In the genomic region with DNA sequence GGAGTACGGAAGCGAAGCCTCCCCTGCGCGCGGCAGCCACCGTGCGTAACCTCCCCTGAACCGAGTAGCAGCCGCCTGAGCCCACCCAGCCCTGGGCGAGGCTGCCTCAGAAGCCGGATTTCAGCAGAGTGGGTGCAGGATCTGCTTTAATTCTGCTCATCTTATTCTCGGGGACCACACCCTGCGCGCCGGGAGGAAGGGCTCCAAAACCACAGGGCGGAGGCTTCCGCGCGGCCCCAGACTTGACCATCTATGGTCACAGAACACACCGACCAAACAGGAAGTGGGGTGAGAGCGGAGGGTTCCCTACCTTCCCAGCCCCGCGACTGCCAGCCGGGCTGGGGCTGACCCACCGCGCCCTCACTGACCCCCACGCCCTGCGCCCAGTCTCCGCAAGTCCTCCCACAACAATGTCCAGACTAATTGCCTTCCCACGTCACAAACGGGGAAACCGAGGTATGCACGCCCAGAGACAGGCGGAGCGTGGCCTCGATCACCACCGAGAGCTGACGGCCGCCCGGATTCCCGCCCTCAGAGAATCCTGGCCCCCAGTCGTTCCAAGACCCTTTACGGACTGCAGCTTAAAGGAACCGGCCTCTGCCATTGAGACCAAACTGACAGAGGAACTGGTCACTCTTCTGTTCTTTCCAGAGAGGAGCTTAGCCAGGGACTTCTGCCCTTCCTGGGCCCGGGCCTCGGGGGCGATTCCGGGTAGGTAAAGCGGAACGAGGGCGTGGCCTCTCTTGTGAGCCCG, we compare ENCODE assay signal across 1 cellular context.
A peak's percentile ranks its signal among the peaks of the same experiment; 100 is the strongest.
TF ChIP-seq lines count a peak whose summit lies in the region.

No MANE protein-coding gene starts in this region.

TF ChIP-seq in HepG2, 621 proteins besides CTCF, POLR2A, EP300 and RAD21 (continued from another document and continues in another):
- TF ChIP-seq, protein P1, sequence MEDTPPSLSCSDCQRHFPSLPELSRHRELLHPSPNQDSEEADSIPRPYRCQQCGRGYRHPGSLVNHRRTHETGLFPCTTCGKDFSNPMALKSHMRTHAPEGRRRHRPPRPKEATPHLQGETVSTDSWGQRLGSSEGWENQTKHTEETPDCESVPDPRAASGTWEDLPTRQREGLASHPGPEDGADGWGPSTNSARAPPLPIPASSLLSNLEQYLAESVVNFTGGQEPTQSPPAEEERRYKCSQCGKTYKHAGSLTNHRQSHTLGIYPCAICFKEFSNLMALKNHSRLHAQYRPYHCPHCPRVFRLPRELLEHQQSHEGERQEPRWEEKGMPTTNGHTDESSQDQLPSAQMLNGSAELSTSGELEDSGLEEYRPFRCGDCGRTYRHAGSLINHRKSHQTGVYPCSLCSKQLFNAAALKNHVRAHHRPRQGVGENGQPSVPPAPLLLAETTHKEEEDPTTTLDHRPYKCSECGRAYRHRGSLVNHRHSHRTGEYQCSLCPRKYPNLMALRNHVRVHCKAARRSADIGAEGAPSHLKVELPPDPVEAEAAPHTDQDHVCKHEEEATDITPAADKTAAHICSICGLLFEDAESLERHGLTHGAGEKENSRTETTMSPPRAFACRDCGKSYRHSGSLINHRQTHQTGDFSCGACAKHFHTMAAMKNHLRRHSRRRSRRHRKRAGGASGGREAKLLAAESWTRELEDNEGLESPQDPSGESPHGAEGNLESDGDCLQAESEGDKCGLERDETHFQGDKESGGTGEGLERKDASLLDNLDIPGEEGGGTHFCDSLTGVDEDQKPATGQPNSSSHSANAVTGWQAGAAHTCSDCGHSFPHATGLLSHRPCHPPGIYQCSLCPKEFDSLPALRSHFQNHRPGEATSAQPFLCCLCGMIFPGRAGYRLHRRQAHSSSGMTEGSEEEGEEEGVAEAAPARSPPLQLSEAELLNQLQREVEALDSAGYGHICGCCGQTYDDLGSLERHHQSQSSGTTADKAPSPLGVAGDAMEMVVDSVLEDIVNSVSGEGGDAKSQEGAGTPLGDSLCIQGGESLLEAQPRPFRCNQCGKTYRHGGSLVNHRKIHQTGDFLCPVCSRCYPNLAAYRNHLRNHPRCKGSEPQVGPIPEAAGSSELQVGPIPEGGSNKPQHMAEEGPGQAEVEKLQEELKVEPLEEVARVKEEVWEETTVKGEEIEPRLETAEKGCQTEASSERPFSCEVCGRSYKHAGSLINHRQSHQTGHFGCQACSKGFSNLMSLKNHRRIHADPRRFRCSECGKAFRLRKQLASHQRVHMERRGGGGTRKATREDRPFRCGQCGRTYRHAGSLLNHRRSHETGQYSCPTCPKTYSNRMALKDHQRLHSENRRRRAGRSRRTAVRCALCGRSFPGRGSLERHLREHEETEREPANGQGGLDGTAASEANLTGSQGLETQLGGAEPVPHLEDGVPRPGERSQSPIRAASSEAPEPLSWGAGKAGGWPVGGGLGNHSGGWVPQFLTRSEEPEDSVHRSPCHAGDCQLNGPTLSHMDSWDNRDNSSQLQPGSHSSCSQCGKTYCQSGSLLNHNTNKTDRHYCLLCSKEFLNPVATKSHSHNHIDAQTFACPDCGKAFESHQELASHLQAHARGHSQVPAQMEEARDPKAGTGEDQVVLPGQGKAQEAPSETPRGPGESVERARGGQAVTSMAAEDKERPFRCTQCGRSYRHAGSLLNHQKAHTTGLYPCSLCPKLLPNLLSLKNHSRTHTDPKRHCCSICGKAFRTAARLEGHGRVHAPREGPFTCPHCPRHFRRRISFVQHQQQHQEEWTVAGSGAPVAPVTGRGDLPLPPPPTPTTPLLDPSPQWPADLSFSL (CRISPR knock-in tag; IDR thresholded peaks at IDR 0.05): no peak
- TF ChIP-seq ZSCAN22 (CRISPR knock-in tag; IDR thresholded peaks at IDR 0.05) (0 out of 2 replicates have a peak, but pooled peaks have one; percentile 45), ZNF850 (CRISPR knock-in tag; conservative IDR thresholded peaks at IDR 0.05) (no peak), HDAC6 (IDR thresholded peaks at IDR 0.05; ENCODE audit: low read depth, low read length) (no peak), ZFP90 (CRISPR knock-in tag; IDR thresholded peaks at IDR 0.05; ENCODE audit: borderline replicate concordance) (no peak), ADNP (CRISPR knock-in tag; IDR thresholded peaks at IDR 0.05) (no peak), ZNF557 (CRISPR knock-in tag; IDR thresholded peaks at IDR 0.05) (no peak), TAF15 (IDR thresholded peaks at IDR 0.05; ENCODE audit: low read depth, low read length, poor library complexity, severe bottlenecking) (no peak), ZC3H13 (CRISPR knock-in tag; IDR thresholded peaks at IDR 0.05) (no peak), ZNF451 (CRISPR knock-in tag; IDR thresholded peaks at IDR 0.05) (peak; percentile 49), DNMT1 (CRISPR knock-in tag; IDR thresholded peaks at IDR 0.05) (no peak), YEATS4 (CRISPR knock-in tag; IDR thresholded peaks at IDR 0.05; ENCODE audit: borderline replicate concordance) (peak; percentile 27; the same call in 1 of the 2 replicates), FOXA3 (CRISPR knock-in tag; IDR thresholded peaks at IDR 0.05) (no peak), ZSCAN29 (CRISPR knock-in tag; conservative IDR thresholded peaks at IDR 0.05) (peak; percentile 5; the same call in 1 of the 2 replicates), TBX2 (CRISPR knock-in tag; IDR thresholded peaks at IDR 0.05; ENCODE audit: borderline replicate concordance) (no peak; the same call in none of the 2 replicates), JARID2 (CRISPR knock-in tag; IDR thresholded peaks at IDR 0.05; ENCODE audit: insufficient replicate concordance) (no peak), REL (CRISPR knock-in tag; conservative IDR thresholded peaks at IDR 0.05) (no peak), KMT2A (CRISPR knock-in tag; IDR thresholded peaks at IDR 0.05) (peak; percentile 2; the same call in 1 of the 2 replicates), NCOA1 (CRISPR knock-in tag; IDR thresholded peaks at IDR 0.05) (no peak), SP5 (CRISPR knock-in tag; IDR thresholded peaks at IDR 0.05; ENCODE audit: borderline replicate concordance, low read depth) (no peak), ZNF749 (CRISPR knock-in tag; IDR thresholded peaks at IDR 0.05; ENCODE audit: borderline replicate concordance) (no peak), DNMT3B (CRISPR knock-in tag; conservative IDR thresholded peaks at IDR 0.05) (0 out of 2 replicates have a peak, but pooled peaks have one; percentile 3), SMARCC2 (IDR thresholded peaks at IDR 0.05) (no peak), ZNF501 (CRISPR knock-in tag; IDR thresholded peaks at IDR 0.05) (peak; percentile 79), KLF11 (CRISPR knock-in tag; IDR thresholded peaks at IDR 0.05) (peak; percentile 35; the same call in 1 of the 2 replicates), ZFP1 (CRISPR knock-in tag; IDR thresholded peaks at IDR 0.05) (peak; percentile 34), SNAPC2 (CRISPR knock-in tag; IDR thresholded peaks at IDR 0.05) (0 out of 2 replicates have a peak, but pooled peaks have one; percentile 42), SRSF9 (IDR thresholded peaks at IDR 0.05; ENCODE audit: borderline replicate concordance, insufficient read depth, low read depth, low read length, poor library complexity, severe bottlenecking) (no peak), ZNF615 (CRISPR knock-in tag; IDR thresholded peaks at IDR 0.05; ENCODE audit: borderline replicate concordance) (no peak), FOXK2 (IDR thresholded peaks at IDR 0.05) (no peak), MLLT10 (CRISPR knock-in tag; IDR thresholded peaks at IDR 0.05) (no peak), ZNF510 (CRISPR knock-in tag; IDR thresholded peaks at IDR 0.05; ENCODE audit: low read depth) (no peak)
- TF ChIP-seq, protein P2, sequence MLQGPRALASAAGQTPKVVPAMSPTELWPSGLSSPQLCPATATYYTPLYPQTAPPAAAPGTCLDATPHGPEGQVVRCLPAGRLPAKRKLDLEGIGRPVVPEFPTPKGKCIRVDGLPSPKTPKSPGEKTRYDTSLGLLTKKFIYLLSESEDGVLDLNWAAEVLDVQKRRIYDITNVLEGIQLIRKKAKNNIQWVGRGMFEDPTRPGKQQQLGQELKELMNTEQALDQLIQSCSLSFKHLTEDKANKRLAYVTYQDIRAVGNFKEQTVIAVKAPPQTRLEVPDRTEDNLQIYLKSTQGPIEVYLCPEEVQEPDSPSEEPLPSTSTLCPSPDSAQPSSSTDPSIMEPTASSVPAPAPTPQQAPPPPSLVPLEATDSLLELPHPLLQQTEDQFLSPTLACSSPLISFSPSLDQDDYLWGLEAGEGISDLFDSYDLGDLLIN (CRISPR knock-in tag; IDR thresholded peaks at IDR 0.05; ENCODE audit: borderline replicate concordance): no peak
- TF ChIP-seq, protein P3, sequence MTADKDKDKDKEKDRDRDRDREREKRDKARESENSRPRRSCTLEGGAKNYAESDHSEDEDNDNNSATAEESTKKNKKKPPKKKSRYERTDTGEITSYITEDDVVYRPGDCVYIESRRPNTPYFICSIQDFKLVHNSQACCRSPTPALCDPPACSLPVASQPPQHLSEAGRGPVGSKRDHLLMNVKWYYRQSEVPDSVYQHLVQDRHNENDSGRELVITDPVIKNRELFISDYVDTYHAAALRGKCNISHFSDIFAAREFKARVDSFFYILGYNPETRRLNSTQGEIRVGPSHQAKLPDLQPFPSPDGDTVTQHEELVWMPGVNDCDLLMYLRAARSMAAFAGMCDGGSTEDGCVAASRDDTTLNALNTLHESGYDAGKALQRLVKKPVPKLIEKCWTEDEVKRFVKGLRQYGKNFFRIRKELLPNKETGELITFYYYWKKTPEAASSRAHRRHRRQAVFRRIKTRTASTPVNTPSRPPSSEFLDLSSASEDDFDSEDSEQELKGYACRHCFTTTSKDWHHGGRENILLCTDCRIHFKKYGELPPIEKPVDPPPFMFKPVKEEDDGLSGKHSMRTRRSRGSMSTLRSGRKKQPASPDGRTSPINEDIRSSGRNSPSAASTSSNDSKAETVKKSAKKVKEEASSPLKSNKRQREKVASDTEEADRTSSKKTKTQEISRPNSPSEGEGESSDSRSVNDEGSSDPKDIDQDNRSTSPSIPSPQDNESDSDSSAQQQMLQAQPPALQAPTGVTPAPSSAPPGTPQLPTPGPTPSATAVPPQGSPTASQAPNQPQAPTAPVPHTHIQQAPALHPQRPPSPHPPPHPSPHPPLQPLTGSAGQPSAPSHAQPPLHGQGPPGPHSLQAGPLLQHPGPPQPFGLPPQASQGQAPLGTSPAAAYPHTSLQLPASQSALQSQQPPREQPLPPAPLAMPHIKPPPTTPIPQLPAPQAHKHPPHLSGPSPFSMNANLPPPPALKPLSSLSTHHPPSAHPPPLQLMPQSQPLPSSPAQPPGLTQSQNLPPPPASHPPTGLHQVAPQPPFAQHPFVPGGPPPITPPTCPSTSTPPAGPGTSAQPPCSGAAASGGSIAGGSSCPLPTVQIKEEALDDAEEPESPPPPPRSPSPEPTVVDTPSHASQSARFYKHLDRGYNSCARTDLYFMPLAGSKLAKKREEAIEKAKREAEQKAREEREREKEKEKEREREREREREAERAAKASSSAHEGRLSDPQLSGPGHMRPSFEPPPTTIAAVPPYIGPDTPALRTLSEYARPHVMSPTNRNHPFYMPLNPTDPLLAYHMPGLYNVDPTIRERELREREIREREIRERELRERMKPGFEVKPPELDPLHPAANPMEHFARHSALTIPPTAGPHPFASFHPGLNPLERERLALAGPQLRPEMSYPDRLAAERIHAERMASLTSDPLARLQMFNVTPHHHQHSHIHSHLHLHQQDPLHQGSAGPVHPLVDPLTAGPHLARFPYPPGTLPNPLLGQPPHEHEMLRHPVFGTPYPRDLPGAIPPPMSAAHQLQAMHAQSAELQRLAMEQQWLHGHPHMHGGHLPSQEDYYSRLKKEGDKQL (CRISPR knock-in tag; IDR thresholded peaks at IDR 0.05; ENCODE audit: low read depth): no peak
- TF ChIP-seq, protein P4, sequence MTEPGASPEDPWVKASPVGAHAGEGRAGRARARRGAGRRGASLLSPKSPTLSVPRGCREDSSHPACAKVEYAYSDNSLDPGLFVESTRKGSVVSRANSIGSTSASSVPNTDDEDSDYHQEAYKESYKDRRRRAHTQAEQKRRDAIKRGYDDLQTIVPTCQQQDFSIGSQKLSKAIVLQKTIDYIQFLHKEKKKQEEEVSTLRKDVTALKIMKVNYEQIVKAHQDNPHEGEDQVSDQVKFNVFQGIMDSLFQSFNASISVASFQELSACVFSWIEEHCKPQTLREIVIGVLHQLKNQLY (CRISPR knock-in tag; IDR thresholded peaks at IDR 0.05): no peak
- TF ChIP-seq, protein P5, sequence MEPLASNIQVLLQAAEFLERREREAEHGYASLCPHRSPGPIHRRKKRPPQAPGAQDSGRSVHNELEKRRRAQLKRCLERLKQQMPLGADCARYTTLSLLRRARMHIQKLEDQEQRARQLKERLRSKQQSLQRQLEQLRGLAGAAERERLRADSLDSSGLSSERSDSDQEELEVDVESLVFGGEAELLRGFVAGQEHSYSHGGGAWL (CRISPR knock-in tag; IDR thresholded peaks at IDR 0.05): peak; percentile 62; the same call in 1 of the 2 replicates
- TF ChIP-seq, protein P6, sequence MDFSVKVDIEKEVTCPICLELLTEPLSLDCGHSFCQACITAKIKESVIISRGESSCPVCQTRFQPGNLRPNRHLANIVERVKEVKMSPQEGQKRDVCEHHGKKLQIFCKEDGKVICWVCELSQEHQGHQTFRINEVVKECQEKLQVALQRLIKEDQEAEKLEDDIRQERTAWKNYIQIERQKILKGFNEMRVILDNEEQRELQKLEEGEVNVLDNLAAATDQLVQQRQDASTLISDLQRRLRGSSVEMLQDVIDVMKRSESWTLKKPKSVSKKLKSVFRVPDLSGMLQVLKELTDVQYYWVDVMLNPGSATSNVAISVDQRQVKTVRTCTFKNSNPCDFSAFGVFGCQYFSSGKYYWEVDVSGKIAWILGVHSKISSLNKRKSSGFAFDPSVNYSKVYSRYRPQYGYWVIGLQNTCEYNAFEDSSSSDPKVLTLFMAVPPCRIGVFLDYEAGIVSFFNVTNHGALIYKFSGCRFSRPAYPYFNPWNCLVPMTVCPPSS (IDR thresholded peaks at IDR 0.05): no peak
- TF ChIP-seq, protein P7, sequence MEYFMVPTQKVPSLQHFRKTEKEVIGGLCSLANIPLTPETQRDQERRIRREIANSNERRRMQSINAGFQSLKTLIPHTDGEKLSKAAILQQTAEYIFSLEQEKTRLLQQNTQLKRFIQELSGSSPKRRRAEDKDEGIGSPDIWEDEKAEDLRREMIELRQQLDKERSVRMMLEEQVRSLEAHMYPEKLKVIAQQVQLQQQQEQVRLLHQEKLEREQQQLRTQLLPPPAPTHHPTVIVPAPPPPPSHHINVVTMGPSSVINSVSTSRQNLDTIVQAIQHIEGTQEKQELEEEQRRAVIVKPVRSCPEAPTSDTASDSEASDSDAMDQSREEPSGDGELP (IDR thresholded peaks at IDR 0.05; ENCODE audit: borderline replicate concordance, low read depth): no peak
- TF ChIP-seq, protein P8, sequence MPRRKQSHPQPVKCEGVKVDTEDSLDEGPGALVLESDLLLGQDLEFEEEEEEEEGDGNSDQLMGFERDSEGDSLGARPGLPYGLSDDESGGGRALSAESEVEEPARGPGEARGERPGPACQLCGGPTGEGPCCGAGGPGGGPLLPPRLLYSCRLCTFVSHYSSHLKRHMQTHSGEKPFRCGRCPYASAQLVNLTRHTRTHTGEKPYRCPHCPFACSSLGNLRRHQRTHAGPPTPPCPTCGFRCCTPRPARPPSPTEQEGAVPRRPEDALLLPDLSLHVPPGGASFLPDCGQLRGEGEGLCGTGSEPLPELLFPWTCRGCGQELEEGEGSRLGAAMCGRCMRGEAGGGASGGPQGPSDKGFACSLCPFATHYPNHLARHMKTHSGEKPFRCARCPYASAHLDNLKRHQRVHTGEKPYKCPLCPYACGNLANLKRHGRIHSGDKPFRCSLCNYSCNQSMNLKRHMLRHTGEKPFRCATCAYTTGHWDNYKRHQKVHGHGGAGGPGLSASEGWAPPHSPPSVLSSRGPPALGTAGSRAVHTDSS (CRISPR knock-in tag; conservative IDR thresholded peaks at IDR 0.05): no peak
